In genomic region chr6:125793863-125794262, GRCh38 we compare ENCODE assay signal across 13 cellular contexts. TPM values are rescaled to one million over a fixed set of nuclear protein-coding genes. Genes with fewer than 3 reads are reported as not detected.
DNase-seq lines count a peak whose midpoint lies in the region; ATAC-seq, FAIRE-seq and TF ChIP-seq lines count a peak whose summit lies in the region.
"Had no signal": no experiment of that assay in that cellular context is flagged by ENCODE, and none has a peak within 500 bp of the region (broad histone marks: within the 10 kb centered on the region; RNA-seq: fewer than 3 reads in every experiment).

No MANE protein-coding gene starts in this region.

- H3K27me3 ChIP-seq in PC-9 (ENCODE audit: insufficient read depth, low read depth) (no peaks in the 10 kb centered on the region), subcutaneous abdominal adipose tissue (ENCODE audit: control insufficient read depth in 5 of 5, insufficient read depth in 4 of 5, low read length in 5 of 5) (no peaks in the 10 kb centered on the region)
- H3K27me3 ChIP-seq: colonic mucosa, Peyer's patch had no signal

- H3K36me3 ChIP-seq in PC-9 (ENCODE audit: low read depth) = peaks cover 18% of the 10 kb centered on the region; the same call in 1 of the 2 replicates
- peaks cover 0 to 3% (median 0%) of the 10 kb centered on the region in 5 donors for H3K36me3 ChIP-seq in subcutaneous abdominal adipose tissue (ENCODE audit: control insufficient read depth in 5 of 5, insufficient read depth in 5 of 5, low read length in 5 of 5)
- H3K36me3 ChIP-seq: colonic mucosa, Peyer's patch had no signal

- peak overlapping the region; percentile 7 for H3K4me3 Mint-ChIP-seq in activated CD8-positive, alpha-beta T cell treated with anti-CD3 and anti-CD28 coated beads for 36 hours
- H3K4me3 Mint-ChIP-seq in activated CD8-positive, alpha-beta T cell treated with anti-CD3 and anti-CD28 coated beads, Interleukin-2, amount 10 ng/mL, durations not matched to agents 7 days and 5 days = no peak overlapping the region
- peak overlapping the region; percentile 64 to 87 for H3K4me3 Mint-ChIP-seq in effector memory CD8-positive, alpha-beta T cell

- H2AFZ ChIP-seq in PC-9 = no peak overlapping the region

- no TSS peak for BruUV-seq in PC-9 (replicated peaks; lab: Mats Ljungman, UMichigan)

- CTCF ChIA-PET in activated CD8-positive, alpha-beta T cell treated with anti-CD3 and anti-CD28 coated beads for 36 hours (lab: Charles Lee) = interaction anchor here (0.7 to 5.9 kb wide), 8 partner anchors 7 to 180 kb away, joined by 3 to 67 read pairs (median 4); partner anchors contain the start of gene HINT3
- CTCF ChIA-PET in activated CD8-positive, alpha-beta T cell treated with anti-CD3 and anti-CD28 coated beads, Interleukin-2, amount 10 ng/mL, durations not matched to agents 7 days and 5 days (lab: Charles Lee) = interaction anchor here (0.7 to 9.1 kb wide), 8 partner anchors 17 to 193 kb away, joined by 3 to 225 read pairs (median 4); partner anchors contain the start of genes HINT3 and TRMT11
- CTCF ChIA-PET in PC-9 (lab: Charles Lee) = no interaction called here
- CTCF ChIA-PET in GM10248 (lab: Yijun Ruan, JAX) = interaction anchor here (0.7 to 17.5 kb wide), 9 partner anchors 8 to 483 kb away, joined by 3 to 241 read pairs (median 7); partner anchors contain the start of gene HINT3

- DNase-seq in activated CD8-positive, alpha-beta T cell treated with anti-CD3 and anti-CD28 coated beads for 36 hours = peak; percentile 42
- no peak for DNase-seq in activated CD8-positive, alpha-beta T cell treated with anti-CD3 and anti-CD28 coated beads, Interleukin-2, amount 10 ng/mL, durations not matched to agents 7 days and 5 days
- no peak for DNase-seq in PC-9
- no peak for DNase-seq in effector memory CD8-positive, alpha-beta T cell
- no peak for DNase-seq in HTR-8/SVneo (ENCODE audit: insufficient read length, low spot score)
- no peak for DNase-seq in GM10248 (ENCODE audit: extremely low spot score)
- DNase-seq: ACHN, colonic mucosa, NCI-H1105 treated with DMSO at 0.1 percent for 48 hours, Peyer's patch had no signal

- intact Hi-C loops in activated CD8-positive, alpha-beta T cell treated with anti-CD3 and anti-CD28 coated beads for 36 hours (cut with micrococcal nuclease) = loop anchor here (5.0 kb wide), 1 partner anchor 123 kb away; no protein-coding TSS in a partner anchor
- intact Hi-C loops in PC-9 (cut with micrococcal nuclease; ENCODE audit: unreplicated experiment) = no loop called here

- H3K4me1 ChIP-seq in PC-9 (replicated peaks; ENCODE audit: insufficient read depth) (peaks cover 75% of the 10 kb centered on the region), subcutaneous abdominal adipose tissue (ENCODE audit: control insufficient read depth in 5 of 5, insufficient read depth in 5 of 5, low read length in 5 of 5) (peaks cover 12 to 69% (median 61%) of the 10 kb centered on the region in 5 donors)

- FAIRE-seq in HTR-8/SVneo (lab: Jason Lieb, UNC) = no peak

- no peaks in the 10 kb centered on the region for H3K27me3 Mint-ChIP-seq in activated CD8-positive, alpha-beta T cell treated with anti-CD3 and anti-CD28 coated beads for 36 hours
- no peaks in the 10 kb centered on the region for H3K27me3 Mint-ChIP-seq in activated CD8-positive, alpha-beta T cell treated with anti-CD3 and anti-CD28 coated beads, Interleukin-2, amount 10 ng/mL, durations not matched to agents 7 days and 5 days (ENCODE audit: low read depth)
- H3K27me3 Mint-ChIP-seq in effector memory CD8-positive, alpha-beta T cell = no peaks in the 10 kb centered on the region
- H3K27me3 Mint-ChIP-seq: progenitor cell of endocrine pancreas had no signal

- H3K9me2 ChIP-seq in PC-9 (ENCODE audit: insufficient read depth) = no peaks in the 10 kb centered on the region

- no peaks in the 10 kb centered on the region for H4K20me1 ChIP-seq in PC-9 (ENCODE audit: insufficient read depth)

- H3K36me3 Mint-ChIP-seq in activated CD8-positive, alpha-beta T cell treated with anti-CD3 and anti-CD28 coated beads for 36 hours (ENCODE audit: low read depth) = peaks cover 17% of the 10 kb centered on the region
- peaks cover 8% of the 10 kb centered on the region for H3K36me3 Mint-ChIP-seq in activated CD8-positive, alpha-beta T cell treated with anti-CD3 and anti-CD28 coated beads, Interleukin-2, amount 10 ng/mL, durations not matched to agents 7 days and 5 days (ENCODE audit: low read depth)
- peaks cover 11% of the 10 kb centered on the region for H3K36me3 Mint-ChIP-seq in effector memory CD8-positive, alpha-beta T cell (ENCODE audit: insufficient read depth)

- peak; percentile 14 for ATAC-seq in activated CD8-positive, alpha-beta T cell treated with anti-CD3 and anti-CD28 coated beads for 36 hours
- ATAC-seq in activated CD8-positive, alpha-beta T cell treated with anti-CD3 and anti-CD28 coated beads, Interleukin-2, amount 10 ng/mL, durations not matched to agents 7 days and 5 days = no peak
- ATAC-seq in effector memory CD8-positive, alpha-beta T cell (replicated peaks) = peak; percentile 9
- ATAC-seq in GM21723 (IDR thresholded peaks at IDR 0.05; ENCODE audit: unreplicated experiment) = no peak

- H3K9me3 Mint-ChIP-seq in activated CD8-positive, alpha-beta T cell treated with anti-CD3 and anti-CD28 coated beads for 36 hours = no peaks in the 10 kb centered on the region
- no peaks in the 10 kb centered on the region for H3K9me3 Mint-ChIP-seq in activated CD8-positive, alpha-beta T cell treated with anti-CD3 and anti-CD28 coated beads, Interleukin-2, amount 10 ng/mL, durations not matched to agents 7 days and 5 days (ENCODE audit: insufficient read depth)
- H3K9me3 Mint-ChIP-seq in effector memory CD8-positive, alpha-beta T cell = no peaks in the 10 kb centered on the region

- H3K4me3 ChIP-seq in PC-9 (peak overlapping the region; percentile 26; the same call in 1 of the 2 replicates), subcutaneous abdominal adipose tissue (ENCODE audit: low read depth in 1 of 5, low read length in 5 of 5) (peak overlapping the region in 3 of 5 donors; percentile 5 to 42 (median 18))
- H3K4me3 ChIP-seq: colonic mucosa, Peyer's patch had no signal

- no peak for TF ChIP-seq CTCF in activated CD8-positive, alpha-beta T cell treated with anti-CD3 and anti-CD28 coated beads for 36 hours (IDR thresholded peaks at IDR 0.05)
- TF ChIP-seq CTCF in PC-9 (conservative IDR thresholded peaks at IDR 0.05) (no peak), GM10248 (IDR thresholded peaks at IDR 0.05; ENCODE audit: control extremely low read depth, extremely low read depth, low read depth, missing control alignments) (no peak)

- H3K27ac ChIP-seq in PC-9 (peak overlapping the region; percentile 34), subcutaneous abdominal adipose tissue (ENCODE audit: low read depth, low read length) (peak overlapping the region; percentile 93)
- H3K27ac ChIP-seq: colonic mucosa, Peyer's patch had no signal

- H3K9me3 ChIP-seq in PC-9 (ENCODE audit: insufficient read depth, low read depth) (peaks cover 5% of the 10 kb centered on the region; the same call in 1 of the 2 replicates), subcutaneous abdominal adipose tissue (ENCODE audit: control insufficient read depth in 5 of 5, low read length in 5 of 5) (no peaks in the 10 kb centered on the region)
- H3K9me3 ChIP-seq: colonic mucosa, Peyer's patch had no signal

- H3K4me2 ChIP-seq in PC-9 = peak overlapping the region; percentile 91

- peak overlapping the region; percentile 77 for H3K27ac Mint-ChIP-seq in activated CD8-positive, alpha-beta T cell treated with anti-CD3 and anti-CD28 coated beads for 36 hours
- no peak overlapping the region for H3K27ac Mint-ChIP-seq in activated CD8-positive, alpha-beta T cell treated with anti-CD3 and anti-CD28 coated beads, Interleukin-2, amount 10 ng/mL, durations not matched to agents 7 days and 5 days
- peak overlapping the region; percentile 20 to 62 for H3K27ac Mint-ChIP-seq in effector memory CD8-positive, alpha-beta T cell
- H3K27ac Mint-ChIP-seq: progenitor cell of endocrine pancreas had no signal

- H3K4me1 Mint-ChIP-seq in activated CD8-positive, alpha-beta T cell treated with anti-CD3 and anti-CD28 coated beads for 36 hours (ENCODE audit: low read depth) = peaks cover 61% of the 10 kb centered on the region
- peaks cover 46% of the 10 kb centered on the region for H3K4me1 Mint-ChIP-seq in activated CD8-positive, alpha-beta T cell treated with anti-CD3 and anti-CD28 coated beads, Interleukin-2, amount 10 ng/mL, durations not matched to agents 7 days and 5 days (ENCODE audit: low read depth)
- peaks cover 43 to 48% of the 10 kb centered on the region in 2 donors for H3K4me1 Mint-ChIP-seq in effector memory CD8-positive, alpha-beta T cell (ENCODE audit: low read depth in 2 of 2)

- POLR2A ChIA-PET in activated CD8-positive, alpha-beta T cell treated with anti-CD3 and anti-CD28 coated beads for 36 hours (lab: Charles Lee) = interaction anchor here (1.1 to 5.9 kb wide), 3 partner anchors 12 to 163 kb away, joined by 3 to 124 read pairs (median 21); partner anchors contain the start of gene HINT3
- POLR2A ChIA-PET in activated CD8-positive, alpha-beta T cell treated with anti-CD3 and anti-CD28 coated beads, Interleukin-2, amount 10 ng/mL, durations not matched to agents 7 days and 5 days (lab: Charles Lee) = interaction anchor here (0.7 kb wide), 1 partner anchor 13 kb away, joined by 3 read pairs; no protein-coding TSS in a partner anchor
- POLR2A ChIA-PET in PC-9 (lab: Charles Lee; ENCODE audit: unreplicated experiment) = no interaction called here
- POLR2A ChIA-PET in GM10248 (lab: Yijun Ruan, JAX) = no interaction called here

- peaks cover 66% of the 10 kb centered on the region for H3K79me2 ChIP-seq in PC-9 (ENCODE audit: low read depth)

- peaks cover 34% of the 10 kb centered on the region for H3F3A ChIP-seq in PC-9 (ENCODE audit: insufficient read depth, low read depth)

- no peak overlapping the region for H3K9ac ChIP-seq in subcutaneous abdominal adipose tissue (ENCODE audit: low read length in 5 of 5)

RNA-seq across cellular contexts. Expression of gene NCOA7, which starts 3.1 kb away (rescaled TPM):
- total RNA-seq in activated CD8-positive, alpha-beta T cell treated with anti-CD3 and anti-CD28 coated beads for 36 hours = 10 to 100 TPM; 43.4 to 44.9 TPM
- 10 to 100 TPM; 27.8 to 31.7 TPM for total RNA-seq in activated CD8-positive, alpha-beta T cell treated with anti-CD3 and anti-CD28 coated beads, Interleukin-2, amount 10 ng/mL, durations not matched to agents 7 days and 5 days
- total RNA-seq in PC-9 (2021) = 47.6 and 51.0 TPM in 2 replicates

RNA-seq across cellular contexts. Expression of gene HEY2, which starts 44.4 kb away (rescaled TPM):
- total RNA-seq in activated CD8-positive, alpha-beta T cell treated with anti-CD3 and anti-CD28 coated beads for 36 hours = not detected
- total RNA-seq in activated CD8-positive, alpha-beta T cell treated with anti-CD3 and anti-CD28 coated beads, Interleukin-2, amount 10 ng/mL, durations not matched to agents 7 days and 5 days = not detected
- 0.15 TPM in 1 of 2 replicates, not detected in the other for total RNA-seq in PC-9 (2021)

Comparison
In these comparisons a context has a peak if more than half of its experiments do, and no peak if none do; other contexts are left out.
1. ATAC-seq: peak in activated CD8-positive, alpha-beta T cell treated with anti-CD3 and anti-CD28 coated beads for 36 hours (single experiment) and effector memory CD8-positive, alpha-beta T cell (single experiment); none in activated CD8-positive, alpha-beta T cell treated with anti-CD3 and anti-CD28 coated beads, Interleukin-2, amount 10 ng/mL, durations not matched to agents 7 days and 5 days (single experiment) and GM21723 (single experiment).
2. POLR2A ChIA-PET loops: an anchor here in activated CD8-positive, alpha-beta T cell treated with anti-CD3 and anti-CD28 coated beads for 36 hours (1.1 to 5.9 kb wide) and activated CD8-positive, alpha-beta T cell treated with anti-CD3 and anti-CD28 coated beads, Interleukin-2, amount 10 ng/mL, durations not matched to agents 7 days and 5 days (0.7 kb wide); none called in PC-9 and GM10248.